10 cellular contexts compared by ENCODE assay signal in genomic region chr1:66752671-66753371, GRCh38.
A peak's percentile ranks its signal among the peaks of the same experiment; 100 is the strongest.
DNase-seq lines count a peak whose midpoint lies in the region; ATAC-seq, FAIRE-seq and TF ChIP-seq lines count a peak whose summit lies in the region.
"Had no signal": no experiment of that assay in that cellular context is flagged by ENCODE, and none has a peak within 500 bp of the region (broad histone marks: within the 10 kb centered on the region; RNA-seq: fewer than 3 reads in every experiment).

No MANE protein-coding gene starts in this region.

- no peak for ATAC-seq in effector memory CD8-positive, alpha-beta T cell (replicated peaks)
- ATAC-seq in GM21360 (IDR thresholded peaks at IDR 0.05; ENCODE audit: unreplicated experiment), result no peak

- H3K4me1 ChIP-seq in muscle layer of duodenum (ENCODE audit: control insufficient read depth in 1 of 2, insufficient read depth in 2 of 2, low read length in 2 of 2), result peaks cover 0 to 5% of the 10 kb centered on the region in 2 donors

- H3K27me3 Mint-ChIP-seq in effector memory CD8-positive, alpha-beta T cell, result peaks cover 61 to 67% of the 10 kb centered on the region in 2 donors

- no peaks in the 10 kb centered on the region for H3K9me3 ChIP-seq in muscle layer of duodenum (ENCODE audit: control insufficient read depth in 1 of 2, low read length in 2 of 2)

- TF ChIP-seq CTCF in AG04449 (IDR thresholded peaks at IDR 0.05; ENCODE audit: insufficient read depth, low read length, missing control alignments), result no peak

- FAIRE-seq in HTR-8/SVneo (lab: Jason Lieb, UNC), result peak; percentile 49
- FAIRE-seq in GM19239 (lab: Jason Lieb, UNC), result no peak

- no peaks in the 10 kb centered on the region for H3K36me3 Mint-ChIP-seq in effector memory CD8-positive, alpha-beta T cell (ENCODE audit: insufficient read depth)

- H3K36me3 ChIP-seq in muscle layer of duodenum (ENCODE audit: control insufficient read depth in 1 of 2, insufficient read depth in 2 of 2, low read length in 2 of 2), result no peaks in the 10 kb centered on the region

- POLR2A ChIA-PET in AG04449 (lab: Yijun Ruan, JAX), result no interaction called here

- no peaks in the 10 kb centered on the region for H3K9me3 Mint-ChIP-seq in effector memory CD8-positive, alpha-beta T cell

- H3K27ac ChIP-seq in muscle layer of duodenum (ENCODE audit: low read length), result no peak overlapping the region

- peak overlapping the region; percentile 3 to 35 for H3K4me3 Mint-ChIP-seq in effector memory CD8-positive, alpha-beta T cell

- H3K4me3 ChIP-seq in AG04449 (ENCODE audit: low read depth, low read length), result peak overlapping the region; percentile 53
- peak overlapping the region; percentile 49 to 66 for H3K4me3 ChIP-seq in muscle layer of duodenum (ENCODE audit: low read depth in 1 of 2, low read length in 2 of 2)
- H3K4me3 ChIP-seq: lung had no signal

- H3K27ac Mint-ChIP-seq in effector memory CD8-positive, alpha-beta T cell, result no peak overlapping the region

- no peaks in the 10 kb centered on the region for H3K27me3 ChIP-seq in muscle layer of duodenum (ENCODE audit: low read depth, low read length)

- peaks cover 9 to 10% of the 10 kb centered on the region in 2 donors for H3K4me1 Mint-ChIP-seq in effector memory CD8-positive, alpha-beta T cell (ENCODE audit: low read depth in 2 of 2)

- DNase-seq in AG04449 (ENCODE audit: low read depth, low spot score) (no peak), HTR-8/SVneo (ENCODE audit: insufficient read length, low spot score) (no peak), NCI-H1930 (lab: John Stamatoyannopoulos, UW) (no peak), GM19239 (ENCODE audit: insufficient read length, low spot score) (no peak)
- DNase-seq in effector memory CD8-positive, alpha-beta T cell, result no peak
- DNase-seq in stimulated activated naive CD4-positive, alpha-beta T cell (lab: John Stamatoyannopoulos, UW), result no peak
- DNase-seq: T-helper 9 cell had no signal

- CTCF ChIA-PET in AG04449 (lab: Yijun Ruan, JAX), result interaction anchor here (0.7 to 2.0 kb wide), 5 partner anchors 11 to 460 kb away, joined by 3 to 10 read pairs (median 4); no protein-coding TSS in a partner anchor
